In the genomic region with DNA sequence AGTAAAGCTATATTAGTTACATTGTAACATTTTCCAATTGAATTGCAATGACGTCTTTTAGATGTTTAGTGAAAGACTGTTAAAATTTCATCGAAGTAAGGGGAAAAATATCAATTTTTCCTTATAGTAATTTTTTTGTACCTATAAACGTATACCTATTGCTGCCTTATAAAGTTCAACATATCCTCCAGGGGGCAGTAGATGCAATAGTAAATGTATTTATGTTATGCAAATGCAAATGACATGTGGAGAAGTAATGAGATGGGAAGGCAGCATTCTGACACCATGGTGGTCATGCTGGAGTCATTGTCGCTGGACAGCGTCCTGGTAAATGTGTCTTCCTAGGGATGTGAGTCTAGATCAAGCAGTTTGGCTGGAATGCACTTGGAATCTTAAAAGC, we compare ENCODE assay signal across 8 cellular contexts. TPM values are rescaled to one million over a fixed set of nuclear protein-coding genes. Genes with fewer than 3 reads are reported as not detected.
DNase-seq lines count a peak whose midpoint lies in the region; ATAC-seq and TF ChIP-seq lines count a peak whose summit lies in the region.

No MANE protein-coding gene starts in this region.

- no peaks in the 10 kb centered on the region for H3K9me3 Mint-ChIP-seq in stimulated activated memory B cell treated with anti-CD40 and anti-IgM and Interleukin-4, amounts not matched to agents 10 μg/mL and 1 μg/mL and 100 μg/mL, for 72 hours
- H3K9me3 Mint-ChIP-seq in T-helper 2 cell treated with Interferon-gamma antibody and Interleukin-4, amounts not matched to agents 5 μg/mL and 100 μg/mL, for 36 hours: no peaks in the 10 kb centered on the region

- no peak for TF ChIP-seq POLR2A in Peyer's patch (IDR thresholded peaks at IDR 0.05)
- no peak for TF ChIP-seq POLR2A in esophagus muscularis mucosa (IDR thresholded peaks at IDR 0.05; ENCODE audit: low read depth)
- TF ChIP-seq POLR2A in prostate gland (IDR thresholded peaks at IDR 0.05): no peak

- no peak overlapping the region for H3K27ac Mint-ChIP-seq in stimulated activated memory B cell treated with anti-CD40 and anti-IgM and Interleukin-4, amounts not matched to agents 10 μg/mL and 1 μg/mL and 100 μg/mL, for 72 hours
- no peak overlapping the region for H3K27ac Mint-ChIP-seq in T-helper 2 cell treated with Interferon-gamma antibody and Interleukin-4, amounts not matched to agents 5 μg/mL and 100 μg/mL, for 36 hours

- H3K27ac ChIP-seq in A673 (ENCODE audit: low read depth, low read length, poor library complexity, severe bottlenecking) (no peak overlapping the region), Peyer's patch (no peak overlapping the region), esophagus muscularis mucosa (replicated peaks in 1 of 4) (no peak overlapping the region), prostate gland (no peak overlapping the region)

- no peaks in the 10 kb centered on the region for H3K4me1 Mint-ChIP-seq in stimulated activated memory B cell treated with anti-CD40 and anti-IgM and Interleukin-4, amounts not matched to agents 10 μg/mL and 1 μg/mL and 100 μg/mL, for 72 hours
- no peaks in the 10 kb centered on the region for H3K4me1 Mint-ChIP-seq in T-helper 2 cell treated with Interferon-gamma antibody and Interleukin-4, amounts not matched to agents 5 μg/mL and 100 μg/mL, for 36 hours (ENCODE audit: low read depth)

- H3K4me3 ChIP-seq in A673 (ENCODE audit: low read depth, low read length, poor library complexity, severe bottlenecking) (no peak overlapping the region), GM06990 (replicated peaks; ENCODE audit: low read depth, low read length) (no peak overlapping the region), Peyer's patch (no peak overlapping the region), esophagus muscularis mucosa (no peak overlapping the region), prostate gland (no peak overlapping the region)

- H3K9me3 ChIP-seq in A673 (ENCODE audit: low read depth, low read length, poor library complexity, severe bottlenecking): no peaks in the 10 kb centered on the region
- H3K9me3 ChIP-seq in Peyer's patch: no peaks in the 10 kb centered on the region
- peaks cover 0 to 4% (median 0%) of the 10 kb centered on the region in 4 donors for H3K9me3 ChIP-seq in esophagus muscularis mucosa
- H3K9me3 ChIP-seq in prostate gland: no peaks in the 10 kb centered on the region

- POLR2A ChIA-PET in A673 (lab: Charles Lee; ENCODE audit: low non-redundant PET): no interaction called here

- no peak for TF ChIP-seq EP300 in esophagus muscularis mucosa (IDR thresholded peaks at IDR 0.05)

- H3K4me3 Mint-ChIP-seq in stimulated activated memory B cell treated with anti-CD40 and anti-IgM and Interleukin-4, amounts not matched to agents 10 μg/mL and 1 μg/mL and 100 μg/mL, for 72 hours: no peak overlapping the region
- no peak overlapping the region for H3K4me3 Mint-ChIP-seq in T-helper 2 cell treated with Interferon-gamma antibody and Interleukin-4, amounts not matched to agents 5 μg/mL and 100 μg/mL, for 36 hours

- H3K27me3 ChIP-seq in A673 (replicated peaks; ENCODE audit: insufficient read depth, low read depth, low read length, poor library complexity) (no peaks in the 10 kb centered on the region), GM06990 (replicated peaks; ENCODE audit: control insufficient read depth, insufficient read depth, low read length) (no peaks in the 10 kb centered on the region), Peyer's patch (no peaks in the 10 kb centered on the region), esophagus muscularis mucosa (no peaks in the 10 kb centered on the region), prostate gland (replicated peaks; ENCODE audit: insufficient read depth) (no peaks in the 10 kb centered on the region)

- H3K36me3 ChIP-seq in A673 (ENCODE audit: insufficient read depth, low read length, poor library complexity, severe bottlenecking) (no peaks in the 10 kb centered on the region), GM06990 (ENCODE audit: control insufficient read depth, insufficient read depth, low read length) (no peaks in the 10 kb centered on the region), Peyer's patch (no peaks in the 10 kb centered on the region), esophagus muscularis mucosa (no peaks in the 10 kb centered on the region), prostate gland (no peaks in the 10 kb centered on the region)

- no TSS peak for BruUV-seq in A673 (replicated peaks; lab: Mats Ljungman, UMichigan)

- no peak for ATAC-seq in stimulated activated memory B cell treated with anti-CD40 and anti-IgM and Interleukin-4, amounts not matched to agents 10 μg/mL and 1 μg/mL and 100 μg/mL, for 72 hours

- DNase-seq in A673 (ENCODE audit: low spot score) (peak; percentile 75), GM06990 (ENCODE audit: extremely low read depth, insufficient read length) (peak; percentile 17), HuH-7 (ENCODE audit: low spot score) (peak; percentile 6), Peyer's patch (no peak), esophagus muscularis mucosa (ENCODE audit: extremely low spot score) (no peak), prostate gland (ENCODE audit: low spot score) (no peak)
- DNase-seq in T-helper 2 cell treated with Interferon-gamma antibody and Interleukin-4, amounts not matched to agents 5 μg/mL and 100 μg/mL, for 36 hours (ENCODE audit: low spot score): no peak

- 31% methylated on average over 5 of the region's 5 CpGs for WGBS in esophagus muscularis mucosa
- 44% methylated on average over 5 of the region's 5 CpGs for WGBS in prostate gland

- TF ChIP-seq CTCF in A673 (conservative IDR thresholded peaks at IDR 0.05; ENCODE audit: low read depth, low read length) (peak; percentile 75), GM06990 (IDR thresholded peaks at IDR 0.05; ENCODE audit: insufficient read depth, low read length, poor library complexity, severe bottlenecking) (peak; percentile 31), Peyer's patch (IDR thresholded peaks at IDR 0.05) (peak in 4 of 6 experiments; percentile 47 to 50 (median 48)), esophagus muscularis mucosa (IDR thresholded peaks at IDR 0.05) (peak in 2 of 3 experiments; percentile 30 to 37), prostate gland (IDR thresholded peaks at IDR 0.05) (peak in 3 of 4 experiments; percentile 39 to 58 (median 53))

- CTCF ChIA-PET in A673 (lab: Charles Lee): interaction anchor here (0.9 kb wide), 1 partner anchor 70 kb away, joined by 3 read pairs; no protein-coding TSS in a partner anchor

- H3K4me1 ChIP-seq in A673 (ENCODE audit: insufficient read depth, low read length, poor library complexity, severe bottlenecking): no peaks in the 10 kb centered on the region
- no peaks in the 10 kb centered on the region for H3K4me1 ChIP-seq in Peyer's patch
- H3K4me1 ChIP-seq in esophagus muscularis mucosa: no peaks in the 10 kb centered on the region
- no peaks in the 10 kb centered on the region for H3K4me1 ChIP-seq in prostate gland (replicated peaks)

- intact Hi-C loops in A673 (cut with micrococcal nuclease; ENCODE audit: unreplicated experiment) (no loop called here), esophagus muscularis mucosa (cut with DNase I) (no loop called here), prostate gland (cut with DNase I) (no loop called here)

- no peaks in the 10 kb centered on the region for H3K36me3 Mint-ChIP-seq in stimulated activated memory B cell treated with anti-CD40 and anti-IgM and Interleukin-4, amounts not matched to agents 10 μg/mL and 1 μg/mL and 100 μg/mL, for 72 hours
- H3K36me3 Mint-ChIP-seq in T-helper 2 cell treated with Interferon-gamma antibody and Interleukin-4, amounts not matched to agents 5 μg/mL and 100 μg/mL, for 36 hours (ENCODE audit: low read depth): no peaks in the 10 kb centered on the region

- no peaks in the 10 kb centered on the region for H3K27me3 Mint-ChIP-seq in stimulated activated memory B cell treated with anti-CD40 and anti-IgM and Interleukin-4, amounts not matched to agents 10 μg/mL and 1 μg/mL and 100 μg/mL, for 72 hours
- H3K27me3 Mint-ChIP-seq in T-helper 2 cell treated with Interferon-gamma antibody and Interleukin-4, amounts not matched to agents 5 μg/mL and 100 μg/mL, for 36 hours (ENCODE audit: low read depth): peaks cover 16% of the 10 kb centered on the region

RNA-seq across cellular contexts. Expression of gene MSTN, which starts 38.7 kb away (rescaled TPM):
- total RNA-seq in A673 (2021) (not detected in 2 replicates), Peyer's patch (under 1 TPM in 1 of 4 donors, not detected in 3; 0.70 TPM), esophagus muscularis mucosa (under 1 TPM in 3 of 4 donors, not detected in 1; 0.23 to 0.42 (median 0.33) TPM), prostate gland (under 1 TPM; 0.05 to 0.34 TPM)

Comparison
In these comparisons a context has a peak if more than half of its experiments do, and no peak if none do; other contexts are left out.
1. DNase-seq: peak in A673 (single experiment), GM06990 (single experiment) and HuH-7 (single experiment); none in Peyer's patch (0 of 3), esophagus muscularis mucosa (single experiment), prostate gland (single experiment) and T-helper 2 cell treated with Interferon-gamma antibody and Interleukin-4, amounts not matched to agents 5 μg/mL and 100 μg/mL, for 36 hours (single experiment).
2. Peak in every context shown above with its lines, with median percentiles within 50 percentile points of each other: CTCF ChIP-seq.